ENCODE assay signal across 6 cellular contexts in genomic region chr2:85560403-85560726, GRCh38. TPM values are rescaled to one million over a fixed set of nuclear protein-coding genes. Genes with fewer than 3 reads are reported as not detected.
DNase-seq lines count a peak whose midpoint lies in the region; ATAC-seq and TF ChIP-seq lines count a peak whose summit lies in the region.
"Not testable (repeated sequence)": the region's sequence is repeated elsewhere in the genome, so short reads cannot be mapped to it uniquely, and the experiment has no call there.

No MANE protein-coding gene starts in this region.

- H3K9ac ChIP-seq in GM23248 (peak overlapping the region; percentile 81), SU-DHL-6 (ENCODE audit: low read length) (peak overlapping the region; percentile 69)

- in situ Hi-C loops in GM23248 (cut with MboI); transverse colon (cut with MboI; ENCODE audit: low pct_ligation_motif_present in 1 of 4, low pct_unique_long_range_greater_than_20kb in 1 of 4, low sequenced_read_pairs in 3 of 4): not testable (repeated sequence)

- intact Hi-C loops in body of pancreas (cut with DNase I); transverse colon (cut with DNase I; ENCODE audit: low total_unique reads): not testable (repeated sequence)
- intact Hi-C loops in heart left ventricle (cut with DNase I), result loop anchor here in 7 of 10 donors (2.0 to 5.0 kb wide), 5 partner anchors 22 to 57 kb away; partner anchors contain the start of genes TMEM150A (in 3 of the 7), C2orf68 (in 2 of the 7), USP39 (in 2 of the 7) and MAT2A (in 1 of the 7)

- not testable (repeated sequence) for TF ChIP-seq POLR2A in body of pancreas (IDR thresholded peaks at IDR 0.05); heart left ventricle (IDR thresholded peaks at IDR 0.05); transverse colon (IDR thresholded peaks at IDR 0.05)

- not testable (repeated sequence) for H3K9me3 ChIP-seq in GM23248 (ENCODE audit: low read depth); SU-DHL-6 (ENCODE audit: insufficient read depth, low read length); body of pancreas; heart left ventricle; transverse colon

- not testable (repeated sequence) for ATAC-seq in body of pancreas, heart left ventricle

- H3K27ac ChIP-seq in GM23248; SU-DHL-6 (ENCODE audit: low read depth, low read length): not testable (repeated sequence)
- H3K27ac ChIP-seq in body of pancreas, result peak overlapping the region in 3 of 4 donors; percentile 84 to 92 (median 87)
- peak overlapping the region in 3 of 12 donors; percentile 90 to 96 (median 92) for H3K27ac ChIP-seq in heart left ventricle
- H3K27ac ChIP-seq in transverse colon, result peak overlapping the region; percentile 86 to 92 (median 90)

- H3K79me2 ChIP-seq in GM23248 (ENCODE audit: insufficient read depth), result peaks cover 58% of the 10 kb centered on the region
- peaks cover 25% of the 10 kb centered on the region for H3K79me2 ChIP-seq in SU-DHL-6 (ENCODE audit: insufficient read depth, low read length)

- not testable (repeated sequence) for H3K27me3 Mint-ChIP-seq in nephron progenitor cell (ENCODE audit: low read depth, poor library complexity)

- H3K9me2 ChIP-seq in GM23248 (ENCODE audit: insufficient read depth); SU-DHL-6 (replicated peaks; ENCODE audit: insufficient read depth, low read length): not testable (repeated sequence)

- not testable (repeated sequence) for H4K20me1 ChIP-seq in GM23248 (ENCODE audit: insufficient read depth); SU-DHL-6 (ENCODE audit: low read depth, low read length)

- TF ChIP-seq CTCF in SU-DHL-6 (IDR thresholded peaks at IDR 0.05; ENCODE audit: insufficient read depth, low read length, poor library complexity, severe bottlenecking); body of pancreas (IDR thresholded peaks at IDR 0.05); heart left ventricle (IDR thresholded peaks at IDR 0.05); nephron progenitor cell (IDR thresholded peaks at IDR 0.05); transverse colon (IDR thresholded peaks at IDR 0.05): not testable (repeated sequence)

- not testable (repeated sequence) for H3K27me3 ChIP-seq in GM23248 (replicated peaks; ENCODE audit: insufficient read depth); SU-DHL-6 (ENCODE audit: low read length); body of pancreas; heart left ventricle; transverse colon

- H3K4me3 Mint-ChIP-seq in nephron progenitor cell, result peak overlapping the region; percentile 100

- TF ChIP-seq EP300 in transverse colon (IDR thresholded peaks at IDR 0.05; ENCODE audit: low read depth), result not testable (repeated sequence)

- peak overlapping the region; percentile 90 for H3K4me2 ChIP-seq in GM23248 (ENCODE audit: unreplicated experiment)
- peak overlapping the region; percentile 87 for H3K4me2 ChIP-seq in SU-DHL-6 (ENCODE audit: low read depth, low read length, poor library complexity, severe bottlenecking)

- H3K4me3 ChIP-seq in GM23248 (peak overlapping the region; percentile 91), SU-DHL-6 (ENCODE audit: insufficient read depth, low read length, poor library complexity, severe bottlenecking) (peak overlapping the region; percentile 74), body of pancreas (peak overlapping the region; percentile 57 to 85), heart left ventricle (peak overlapping the region in 11 of 12 donors; percentile 62 to 93 (median 79)), transverse colon (peak overlapping the region in 3 of 4 donors; percentile 71 to 83 (median 81))

- peaks cover 11% of the 10 kb centered on the region for H3K36me3 Mint-ChIP-seq in nephron progenitor cell (ENCODE audit: low read depth)

- not testable (repeated sequence) for H3F3A ChIP-seq in GM23248 (ENCODE audit: insufficient read depth); SU-DHL-6 (ENCODE audit: insufficient read depth)

- DNase-seq in GM23248, body of pancreas, heart left ventricle, nephron progenitor cell, transverse colon: not testable (repeated sequence)

- 71 to 80% methylated on average over 12 of the region's 12 CpGs for WGBS in GM23248 (ENCODE audit: low coverage in 1 of 2, low lambda C conversion rate in 2 of 2, missing lambda C conversion rate in 2 of 2), 2 experiments
- WGBS in body of pancreas, 2 donors, result 36 to 60% methylated on average over 12 of the region's 12 CpGs
- WGBS in heart left ventricle, 4 donors, result 82 to 86% (median 84%) methylated on average over 12 of the region's 12 CpGs
- WGBS in transverse colon (ENCODE audit: low coverage in 1 of 2), 2 donors, result 79 to 85% methylated on average over 12 of the region's 12 CpGs

- H3K4me1 Mint-ChIP-seq in nephron progenitor cell, result peaks cover 25% of the 10 kb centered on the region

- peaks cover 14% of the 10 kb centered on the region for H3K4me1 ChIP-seq in GM23248 (ENCODE audit: insufficient read depth)
- peaks cover 27% of the 10 kb centered on the region for H3K4me1 ChIP-seq in body of pancreas
- H3K4me1 ChIP-seq in heart left ventricle, result peaks cover 0 to 32% (median 14%) of the 10 kb centered on the region in 12 donors
- H3K4me1 ChIP-seq in transverse colon, result peaks cover 9 to 28% (median 13%) of the 10 kb centered on the region in 4 donors

- H3K36me3 ChIP-seq in GM23248 (ENCODE audit: low read depth); SU-DHL-6 (ENCODE audit: low read length); body of pancreas (replicated peaks in 1 of 2; ENCODE audit: insufficient read depth in 1 of 2, low read depth in 2 of 2); transverse colon: not testable (repeated sequence)
- H3K36me3 ChIP-seq in heart left ventricle, result peaks cover 0 to 42% (median 31%) of the 10 kb centered on the region in 9 donors

- H3K27ac Mint-ChIP-seq in nephron progenitor cell, result peak overlapping the region; percentile 78

- not testable (repeated sequence) for H3K9me3 Mint-ChIP-seq in nephron progenitor cell

- H2AFZ ChIP-seq in GM23248, result peak overlapping the region; percentile 99; the same call in 1 of the 2 replicates
- not testable (repeated sequence) for H2AFZ ChIP-seq in SU-DHL-6 (ENCODE audit: low read depth, low read length, severe bottlenecking)

RNA-seq across cellular contexts. Expression of gene GGCX, which starts 0.9 kb away (rescaled TPM):
- 74.7 and 81.3 TPM in 2 replicates for total RNA-seq in GM23248 (2014; rRNA removed; shearing (Covaris generic))
- 62.7 and 65.4 TPM in 2 replicates for polyA plus RNA-seq in GM23248 (2016; fragmentation: Nextera tagmentation; extraction: Ambion mirVana)
- total RNA-seq in body of pancreas, result 10 to 100 TPM; 35.5 to 48.1 TPM
- 10 to 100 TPM; 13.2 to 30.7 (median 20.8) TPM for total RNA-seq in heart left ventricle
- polyA plus RNA-seq in heart left ventricle, result 10 to 100 TPM; 12.6 to 28.7 TPM
- total RNA-seq in transverse colon, result 10 to 100 TPM in 3 of 4 donors, 1 to 10 TPM in 1; 7.9 to 31.3 (median 23.5) TPM

RNA-seq across cellular contexts. Expression of gene VAMP8, which starts 17.0 kb away (rescaled TPM):
- 1.7 TPM in 1 of 2 replicates, not detected in the other for total RNA-seq in GM23248 (2014; rRNA removed; shearing (Covaris generic))
- polyA plus RNA-seq in GM23248 (2016; fragmentation: Nextera tagmentation; extraction: Ambion mirVana) (1.0 and 1.2 TPM in 2 replicates), heart left ventricle (10 to 100 TPM; 13.8 to 21.7 TPM)
- total RNA-seq in body of pancreas (100 to 1,000 TPM in 1 of 2 donors, 10 to 100 TPM in 1; 39.6 to 111 TPM), heart left ventricle (100 to 1,000 TPM in 1 of 9 donors, 10 to 100 TPM in 4, 1 to 10 TPM in 4; 5.4 to 103 (median 10.1) TPM), transverse colon (100 to 1,000 TPM in 3 of 4 donors, 10 to 100 TPM in 1; 10.5 to 186 (median 147) TPM)

RNA-seq across cellular contexts. Expression of gene MAT2A, which starts 21.4 kb away (rescaled TPM):
- 104 and 125 TPM in 2 replicates for total RNA-seq in GM23248 (2014; rRNA removed; shearing (Covaris generic))
- polyA plus RNA-seq in GM23248 (2016; fragmentation: Nextera tagmentation; extraction: Ambion mirVana), result 193 and 217 TPM in 2 replicates
- 100 to 1,000 TPM; 388 to 576 TPM for total RNA-seq in body of pancreas
- 100 to 1,000 TPM in 7 of 9 donors, 10 to 100 TPM in 2; 66.0 to 218 (median 128) TPM for total RNA-seq in heart left ventricle
- 100 to 1,000 TPM in 1 of 2 donors, 10 to 100 TPM in 1; 72.3 to 131 TPM for polyA plus RNA-seq in heart left ventricle
- total RNA-seq in transverse colon, result 100 to 1,000 TPM in 3 of 4 donors, 10 to 100 TPM in 1; 66.2 to 185 (median 142) TPM

RNA-seq across cellular contexts. Expression of gene VAMP5, which starts 23.9 kb away (rescaled TPM):
- 50.3 and 59.0 TPM in 2 replicates for total RNA-seq in GM23248 (2014; rRNA removed; shearing (Covaris generic))
- polyA plus RNA-seq in GM23248 (2016; fragmentation: Nextera tagmentation; extraction: Ambion mirVana) (287 and 289 TPM in 2 replicates), heart left ventricle (10 to 100 TPM; 65.4 to 81.9 TPM)
- total RNA-seq in body of pancreas (10 to 100 TPM in 1 of 2 donors, 1 to 10 TPM in 1; 3.0 to 10.4 TPM), heart left ventricle (100 to 1,000 TPM in 1 of 9 donors, 10 to 100 TPM in 8; 21.0 to 186 (median 36.6) TPM), transverse colon (10 to 100 TPM in 2 of 4 donors, 1 to 10 TPM in 1, not detected in 1; 9.4 to 26.9 (median 17.1) TPM)

RNA-seq across cellular contexts. Expression of gene RNF181, which starts 35.2 kb away (rescaled TPM):
- 159 and 178 TPM in 2 replicates for total RNA-seq in GM23248 (2014; rRNA removed; shearing (Covaris generic))
- polyA plus RNA-seq in GM23248 (2016; fragmentation: Nextera tagmentation; extraction: Ambion mirVana) (294 and 308 TPM in 2 replicates), heart left ventricle (100 to 1,000 TPM; 165 to 235 TPM)
- total RNA-seq in body of pancreas (10 to 100 TPM; 54.4 to 89.5 TPM), heart left ventricle (100 to 1,000 TPM in 4 of 9 donors, 10 to 100 TPM in 5; 77.7 to 208 (median 92.0) TPM), transverse colon (100 to 1,000 TPM in 3 of 4 donors, 10 to 100 TPM in 1; 23.9 to 164 (median 141) TPM)
